Comparison of ENCODE assay signal across 9 cellular contexts in genomic region chr6:43838276-43839036, GRCh38.
DNase-seq lines count a peak whose midpoint lies in the region; TF ChIP-seq lines count a peak whose summit lies in the region.
"Had no signal": no experiment of that assay in that cellular context is flagged by ENCODE, and none has a peak within 500 bp of the region (broad histone marks: within the 10 kb centered on the region; RNA-seq: fewer than 3 reads in every experiment).

No MANE protein-coding gene starts in this region.

- peaks cover 43% of the 10 kb centered on the region for H3K4me1 Mint-ChIP-seq in nephron progenitor cell

- no peaks in the 10 kb centered on the region for H3K27me3 ChIP-seq in ACC112 (ENCODE audit: insufficient read depth, low read length)
- H3K27me3 ChIP-seq: uterus had no signal

- H3K27ac Mint-ChIP-seq in nephron progenitor cell = no peak overlapping the region

- H3K4me1 ChIP-seq in ACC112 (ENCODE audit: control insufficient read depth, insufficient read depth, low read length, unreplicated experiment) = peaks cover 35% of the 10 kb centered on the region
- H3K4me1 ChIP-seq: uterus had no signal

- peak overlapping the region; percentile 46; the same call in 1 of the 2 replicates for H3K27ac ChIP-seq in ACC112 (ENCODE audit: low read depth, low read length)
- H3K27ac ChIP-seq: uterus had no signal

- H3K27me3 Mint-ChIP-seq in nephron progenitor cell (ENCODE audit: low read depth, poor library complexity) = peaks cover 5% of the 10 kb centered on the region

- H3K4me3 Mint-ChIP-seq in nephron progenitor cell = peak overlapping the region; percentile 20

- H3K9me3 Mint-ChIP-seq in nephron progenitor cell = no peaks in the 10 kb centered on the region

- peak overlapping the region; percentile 3 for H2AFZ ChIP-seq in ACC112 (ENCODE audit: low read length, unreplicated experiment)

- TF ChIP-seq CTCF in GM12864 (IDR thresholded peaks at IDR 0.05; ENCODE audit: low read depth, low read length, missing control alignments) (peak; percentile 48), epithelial cell of esophagus (IDR thresholded peaks at IDR 0.05; ENCODE audit: insufficient read depth, low read depth, low read length, missing control alignments) (peak; percentile 51), nephron progenitor cell (IDR thresholded peaks at IDR 0.05) (peak; percentile 62)

- H3K36me3 ChIP-seq in ACC112 (ENCODE audit: insufficient read depth, low read length) = no peaks in the 10 kb centered on the region
- H3K36me3 ChIP-seq: uterus had no signal

- DNase-seq in GM12864 (ENCODE audit: low read depth) = no peak
- DNase-seq in OCI-M1 (lab: John Stamatoyannopoulos, UW) = peak; percentile 79
- DNase-seq in epithelial cell of esophagus (ENCODE audit: low read depth) = peak; percentile 38
- DNase-seq in nephron progenitor cell = peak; percentile 45
- DNase-seq in central memory CD4-positive, alpha-beta T cell = no peak
- DNase-seq in cerebellar nuclear complex (lab: John Stamatoyannopoulos, UW) = no peak
- DNase-seq in activated CD4-positive, alpha-beta T cell treated with anti-CD3 and anti-CD28 coated beads for 4 hours = no peak

- no peak overlapping the region for H3K4me3 ChIP-seq in ACC112 (ENCODE audit: low read depth, low read length)
- H3K4me3 ChIP-seq in GM12864 (ENCODE audit: low read depth, low read length) = no peak overlapping the region
- H3K4me3 ChIP-seq in epithelial cell of esophagus (ENCODE audit: low read length) = no peak overlapping the region
- H3K4me3 ChIP-seq: uterus had no signal

- no peaks in the 10 kb centered on the region for H3K36me3 Mint-ChIP-seq in nephron progenitor cell (ENCODE audit: low read depth)

- H3K79me2 ChIP-seq in ACC112 (ENCODE audit: control insufficient read depth, insufficient read depth, low read length, unreplicated experiment) = no peaks in the 10 kb centered on the region

Comparison
In these comparisons a context has a peak if more than half of its experiments do, and no peak if none do; other contexts are left out.
1. DNase-seq: peak in OCI-M1 (single experiment), epithelial cell of esophagus (single experiment) and nephron progenitor cell (single experiment); none in GM12864 (single experiment), central memory CD4-positive, alpha-beta T cell (single experiment), cerebellar nuclear complex (0 of 2) and activated CD4-positive, alpha-beta T cell treated with anti-CD3 and anti-CD28 coated beads for 4 hours (0 of 2).
2. Peak in every context shown above with its lines, with median percentiles within 50 percentile points of each other: CTCF ChIP-seq.